Comparison of ENCODE assay signal across 19 cellular contexts in the genomic region with DNA sequence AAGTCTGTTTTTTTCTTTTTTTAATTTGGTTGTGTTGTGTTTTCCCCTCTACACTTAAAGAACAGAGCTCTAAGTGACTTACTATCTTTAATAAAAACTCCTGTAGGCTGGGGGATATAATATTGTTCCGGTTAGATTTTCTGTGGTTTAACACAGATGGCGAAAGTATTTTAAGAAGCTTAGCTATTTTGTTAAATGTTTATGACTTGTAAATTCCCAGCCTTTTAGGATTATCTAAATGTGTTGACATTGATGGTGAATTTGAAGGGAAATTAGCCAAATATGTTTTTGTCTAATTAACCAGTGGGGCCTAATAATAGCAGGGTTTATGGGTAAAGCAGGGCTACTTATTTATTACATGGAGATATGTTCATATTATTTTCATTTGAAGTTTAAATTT.
DNase-seq lines count a peak whose midpoint lies in the region; ATAC-seq and TF ChIP-seq lines count a peak whose summit lies in the region.
"Had no signal": no experiment of that assay in that cellular context is flagged by ENCODE, and none has a peak within 500 bp of the region (broad histone marks: within the 10 kb centered on the region; RNA-seq: fewer than 3 reads in every experiment).

No MANE protein-coding gene starts in this region.

- POLR2A ChIA-PET in SK-N-SH (lab: Yijun Ruan, JAX) = no interaction called here

- no peaks in the 10 kb centered on the region for H3K9me2 ChIP-seq in SK-N-SH

- H3K4me1 ChIP-seq in SK-N-SH (ENCODE audit: control insufficient read depth in 1 of 2, insufficient read depth in 2 of 2, low read depth in 1 of 2, low read length in 1 of 2) = no peaks in the 10 kb centered on the region
- H3K4me1 ChIP-seq: Caco-2 had no signal

- peak overlapping the region in 1 of 2 experiments; percentile 65; a peak in 1 of 4 replicates for H3K27ac ChIP-seq in SK-N-SH (ENCODE audit: low read depth in 2 of 2, low read length in 1 of 2)
- H3K27ac ChIP-seq: 22Rv1 had no signal

- no peak for TF ChIP-seq CTCF in SK-N-SH (IDR thresholded peaks at IDR 0.05)
- TF ChIP-seq CTCF in omental fat pad (IDR thresholded peaks at IDR 0.05) = no peak

- H3K4me2 ChIP-seq in SK-N-SH = no peak overlapping the region

- no peak overlapping the region for H3K9ac ChIP-seq in SK-N-SH

- H3K79me2 ChIP-seq in SK-N-SH (ENCODE audit: insufficient read depth) = no peaks in the 10 kb centered on the region

- H3K36me3 ChIP-seq in SK-N-SH (replicated peaks in 1 of 2; ENCODE audit: control insufficient read depth in 1 of 2, insufficient read depth in 2 of 2, low read length in 1 of 2) = no peaks in the 10 kb centered on the region
- H3K36me3 ChIP-seq: MG63 had no signal

- no peak overlapping the region for H3K4me3 ChIP-seq in SK-N-SH (ENCODE audit: low read depth in 2 of 2, low read length in 1 of 2)
- H3K4me3 ChIP-seq: MG63 had no signal

- no peaks in the 10 kb centered on the region for H3F3A ChIP-seq in SK-N-SH (replicated peaks; ENCODE audit: insufficient read depth)

- TF ChIP-seq EP300 in SK-N-SH (IDR thresholded peaks at IDR 0.05; ENCODE audit: borderline replicate concordance in 1 of 2, low read depth in 1 of 2, low read length in 1 of 2) = no peak

- DNase-seq in SK-N-SH = no peak
- DNase-seq in amniotic epithelial cell (ENCODE audit: low read depth) = peak; percentile 9
- peak; percentile 61 for DNase-seq in iris pigment epithelial cell (ENCODE audit: low read depth)
- DNase-seq in C1 segment of cervical spinal cord (lab: John Stamatoyannopoulos, UW) = no peak
- no peak for DNase-seq in UCSD-AML1 (lab: John Stamatoyannopoulos, UW; ENCODE audit: unreplicated experiment)
- no peak for DNase-seq in cerebellar nuclear complex (lab: John Stamatoyannopoulos, UW)
- no peak for DNase-seq in omental fat pad (ENCODE audit: low spot score)
- DNase-seq: Caco-2, DMS53, KG1, MG63, NCI-H1092 treated with DMSO at 0.1 percent for 48 hours, NCI-H1694, NCI-H2107, NCI-H345, NCI-H526 treated with DMSO at 0.1 percent for 48 hours, OCI-M1 had no signal

- H3K27me3 ChIP-seq in SK-N-SH (ENCODE audit: insufficient read depth) = no peaks in the 10 kb centered on the region
- H3K27me3 ChIP-seq: MG63 had no signal

- H2AFZ ChIP-seq in SK-N-SH (ENCODE audit: low read depth) = 0 out of 2 replicates have a peak overlapping the region, but pooled peaks have one; percentile 11

- ATAC-seq in SK-N-SH treated with all-trans-retinoic acid at 6 μM for 48 hours = no peak
- ATAC-seq in omental fat pad (ENCODE audit: low FRiP score) = no peak

- CTCF ChIA-PET in SK-N-SH (lab: Yijun Ruan, JAX) = interaction anchor here (3.6 kb wide), 1 partner anchor 11 kb away, joined by 14 read pairs; no protein-coding TSS in a partner anchor

- 43% methylated on average over 2 of the region's 2 CpGs for WGBS in SK-N-SH (ENCODE audit: low lambda C conversion rate)

- no peak for TF ChIP-seq RAD21 in SK-N-SH (IDR thresholded peaks at IDR 0.05; ENCODE audit: low read length)

- H4K20me1 ChIP-seq in SK-N-SH (ENCODE audit: insufficient read depth) = no peaks in the 10 kb centered on the region

- H3K9me3 ChIP-seq in SK-N-SH = peaks cover 18% of the 10 kb centered on the region

TF ChIP-seq in SK-N-SH, 30 proteins besides CTCF, POLR2A, EP300 and RAD21 (continues in another document):
- TF ChIP-seq SMC3 (IDR thresholded peaks at IDR 0.05; ENCODE audit: low read depth, low read length) (no peak), SIN3A (IDR thresholded peaks at IDR 0.05; ENCODE audit: borderline replicate concordance, low read depth, low read length) (no peak), ZBTB33 (IDR thresholded peaks at IDR 0.05; ENCODE audit: borderline replicate concordance, low read depth) (no peak), GABPA (IDR thresholded peaks at IDR 0.05; ENCODE audit: low read depth) (no peak), JUND (IDR thresholded peaks at IDR 0.05) (no peak), NFIC (IDR thresholded peaks at IDR 0.05; ENCODE audit: borderline replicate concordance) (no peak), USF1 (IDR thresholded peaks at IDR 0.05; ENCODE audit: borderline replicate concordance, low read depth) (no peak), CHD2 (IDR thresholded peaks at IDR 0.05; ENCODE audit: low read length, partially characterized antibody) (no peak), YY1 (IDR thresholded peaks at IDR 0.05; ENCODE audit: low read depth) (no peak), RFX5 (IDR thresholded peaks at IDR 0.05; ENCODE audit: low read length) (no peak)
- TF ChIP-seq, protein P1, sequence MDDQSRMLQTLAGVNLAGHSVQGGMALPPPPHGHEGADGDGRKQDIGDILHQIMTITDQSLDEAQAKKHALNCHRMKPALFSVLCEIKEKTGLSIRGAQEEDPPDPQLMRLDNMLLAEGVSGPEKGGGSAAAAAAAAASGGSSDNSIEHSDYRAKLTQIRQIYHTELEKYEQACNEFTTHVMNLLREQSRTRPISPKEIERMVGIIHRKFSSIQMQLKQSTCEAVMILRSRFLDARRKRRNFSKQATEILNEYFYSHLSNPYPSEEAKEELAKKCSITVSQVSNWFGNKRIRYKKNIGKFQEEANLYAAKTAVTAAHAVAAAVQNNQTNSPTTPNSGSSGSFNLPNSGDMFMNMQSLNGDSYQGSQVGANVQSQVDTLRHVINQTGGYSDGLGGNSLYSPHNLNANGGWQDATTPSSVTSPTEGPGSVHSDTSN (IDR thresholded peaks at IDR 0.05) = no peak

TF ChIP-seq in SK-N-SH treated with all-trans-retinoic acid at 6 μM for 48 hours, 23 proteins besides CTCF, POLR2A, EP300 and RAD21 (continues in another document):
- TF ChIP-seq ARNTL (CRISPR knock-in tag; IDR thresholded peaks at IDR 0.05; ENCODE audit: borderline replicate concordance, low read depth) (no peak), TSHZ2 (CRISPR knock-in tag; IDR thresholded peaks at IDR 0.05) (no peak), ZNF8 (CRISPR knock-in tag; IDR thresholded peaks at IDR 0.05) (no peak), CSDC2 (CRISPR knock-in tag; IDR thresholded peaks at IDR 0.05) (no peak), RARB (CRISPR knock-in tag; IDR thresholded peaks at IDR 0.05) (no peak), OSR1 (CRISPR knock-in tag; IDR thresholded peaks at IDR 0.05) (no peak), ISL1 (CRISPR knock-in tag; IDR thresholded peaks at IDR 0.05) (no peak), GLIS3 (CRISPR knock-in tag; IDR thresholded peaks at IDR 0.05) (no peak), CSRNP3 (CRISPR knock-in tag; IDR thresholded peaks at IDR 0.05) (no peak), ZFP30 (CRISPR knock-in tag; IDR thresholded peaks at IDR 0.05) (no peak), ZC3H10 (CRISPR knock-in tag; IDR thresholded peaks at IDR 0.05) (no peak), TCF4 (CRISPR knock-in tag; IDR thresholded peaks at IDR 0.05; ENCODE audit: borderline replicate concordance) (no peak)
- TF ChIP-seq, protein P2, sequence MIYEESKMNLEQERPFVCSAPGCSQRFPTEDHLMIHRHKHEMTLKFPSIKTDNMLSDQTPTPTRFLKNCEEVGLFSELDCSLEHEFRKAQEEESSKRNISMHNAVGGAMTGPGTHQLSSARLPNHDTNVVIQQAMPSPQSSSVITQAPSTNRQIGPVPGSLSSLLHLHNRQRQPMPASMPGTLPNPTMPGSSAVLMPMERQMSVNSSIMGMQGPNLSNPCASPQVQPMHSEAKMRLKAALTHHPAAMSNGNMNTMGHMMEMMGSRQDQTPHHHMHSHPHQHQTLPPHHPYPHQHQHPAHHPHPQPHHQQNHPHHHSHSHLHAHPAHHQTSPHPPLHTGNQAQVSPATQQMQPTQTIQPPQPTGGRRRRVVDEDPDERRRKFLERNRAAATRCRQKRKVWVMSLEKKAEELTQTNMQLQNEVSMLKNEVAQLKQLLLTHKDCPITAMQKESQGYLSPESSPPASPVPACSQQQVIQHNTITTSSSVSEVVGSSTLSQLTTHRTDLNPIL (CRISPR knock-in tag; IDR thresholded peaks at IDR 0.05; ENCODE audit: low read depth) = no peak

Comparison
In these comparisons a context has a peak if more than half of its experiments do, and no peak if none do; other contexts are left out.
1. DNase-seq: peak in amniotic epithelial cell (single experiment) and iris pigment epithelial cell (single experiment); none in SK-N-SH (single experiment), C1 segment of cervical spinal cord (0 of 14), UCSD-AML1 (single experiment), cerebellar nuclear complex (0 of 2) and omental fat pad (single experiment).